In the genomic region with DNA sequence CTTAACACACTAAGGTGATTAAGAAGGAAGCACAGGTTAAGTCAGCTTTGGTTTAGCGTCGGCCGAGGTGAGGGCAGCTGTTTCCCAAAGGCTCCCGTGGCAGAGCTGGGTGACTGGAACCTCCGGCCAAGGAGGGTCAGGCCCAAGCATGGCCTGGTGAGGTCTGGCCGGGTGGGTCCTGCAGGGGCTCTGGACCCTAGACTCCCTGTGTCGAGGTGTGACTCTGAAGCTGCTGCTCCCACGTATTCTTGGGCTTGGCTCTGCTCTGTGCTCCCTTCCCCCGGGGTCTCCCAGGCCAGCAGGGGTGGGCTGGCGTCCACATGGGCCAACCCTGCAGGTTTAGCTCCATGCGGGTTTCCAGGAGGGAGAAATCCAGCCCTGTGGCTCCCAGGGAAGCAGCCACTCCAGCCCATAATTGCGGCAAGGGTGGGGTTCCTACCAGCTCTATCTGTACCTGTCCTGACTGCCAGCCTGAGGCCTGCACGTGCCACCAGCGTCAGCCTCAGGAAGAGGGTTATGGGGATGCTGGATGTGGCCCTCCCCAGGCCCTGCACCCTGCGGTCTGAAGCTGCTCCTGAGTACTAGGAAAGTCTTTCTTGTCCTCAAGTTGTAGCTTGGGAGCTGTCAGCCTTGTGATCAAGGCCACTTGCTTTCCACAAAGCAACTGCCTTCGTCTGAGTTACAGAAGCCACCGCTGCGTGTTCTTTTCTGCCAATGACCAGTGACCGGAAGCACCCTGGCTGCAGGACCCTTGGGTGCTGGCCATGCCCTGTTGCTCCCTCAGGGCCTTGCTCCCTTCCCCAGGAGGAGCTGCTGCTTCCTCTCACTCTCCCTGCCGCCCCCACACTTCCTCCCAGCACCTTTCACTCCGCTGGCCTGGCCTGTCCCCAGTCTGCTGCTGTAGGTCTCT, we compare ENCODE assay signal across 1 cellular context.
A peak's percentile ranks its signal among the peaks of the same experiment; 100 is the strongest.
TF ChIP-seq lines count a peak whose summit lies in the region.

No MANE protein-coding gene starts in this region.

TF ChIP-seq in GM12878, 131 proteins besides CTCF, POLR2A, EP300 and RAD21 (continued from another document and continues in another):
- TF ChIP-seq, protein P1, sequence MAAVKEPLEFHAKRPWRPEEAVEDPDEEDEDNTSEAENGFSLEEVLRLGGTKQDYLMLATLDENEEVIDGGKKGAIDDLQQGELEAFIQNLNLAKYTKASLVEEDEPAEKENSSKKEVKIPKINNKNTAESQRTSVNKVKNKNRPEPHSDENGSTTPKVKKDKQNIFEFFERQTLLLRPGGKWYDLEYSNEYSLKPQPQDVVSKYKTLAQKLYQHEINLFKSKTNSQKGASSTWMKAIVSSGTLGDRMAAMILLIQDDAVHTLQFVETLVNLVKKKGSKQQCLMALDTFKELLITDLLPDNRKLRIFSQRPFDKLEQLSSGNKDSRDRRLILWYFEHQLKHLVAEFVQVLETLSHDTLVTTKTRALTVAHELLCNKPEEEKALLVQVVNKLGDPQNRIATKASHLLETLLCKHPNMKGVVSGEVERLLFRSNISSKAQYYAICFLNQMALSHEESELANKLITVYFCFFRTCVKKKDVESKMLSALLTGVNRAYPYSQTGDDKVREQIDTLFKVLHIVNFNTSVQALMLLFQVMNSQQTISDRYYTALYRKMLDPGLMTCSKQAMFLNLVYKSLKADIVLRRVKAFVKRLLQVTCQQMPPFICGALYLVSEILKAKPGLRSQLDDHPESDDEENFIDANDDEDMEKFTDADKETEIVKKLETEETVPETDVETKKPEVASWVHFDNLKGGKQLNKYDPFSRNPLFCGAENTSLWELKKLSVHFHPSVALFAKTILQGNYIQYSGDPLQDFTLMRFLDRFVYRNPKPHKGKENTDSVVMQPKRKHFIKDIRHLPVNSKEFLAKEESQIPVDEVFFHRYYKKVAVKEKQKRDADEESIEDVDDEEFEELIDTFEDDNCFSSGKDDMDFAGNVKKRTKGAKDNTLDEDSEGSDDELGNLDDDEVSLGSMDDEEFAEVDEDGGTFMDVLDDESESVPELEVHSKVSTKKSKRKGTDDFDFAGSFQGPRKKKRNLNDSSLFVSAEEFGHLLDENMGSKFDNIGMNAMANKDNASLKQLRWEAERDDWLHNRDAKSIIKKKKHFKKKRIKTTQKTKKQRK (IDR thresholded peaks at IDR 0.05; ENCODE audit: low read depth, low read length): no peak
- TF ChIP-seq SMC3 (IDR thresholded peaks at IDR 0.05; ENCODE audit: borderline replicate concordance, low read length): no peak
- 0 out of 2 replicates have a peak, but pooled peaks have one; percentile 11 for TF ChIP-seq CHD2 (IDR thresholded peaks at IDR 0.05; ENCODE audit: borderline replicate concordance, low read depth, low read length)
- TF ChIP-seq POU2F2 (IDR thresholded peaks at IDR 0.05; ENCODE audit: borderline replicate concordance, low read depth, low read length): peak; percentile 27; the same call in 1 of the 3 replicates
- no peak for TF ChIP-seq SMARCA5 (IDR thresholded peaks at IDR 0.05)
- no peak for TF ChIP-seq NFYA (IDR thresholded peaks at IDR 0.05; ENCODE audit: borderline replicate concordance, low read depth, low read length)
- TF ChIP-seq TAF1 (IDR thresholded peaks at IDR 0.05; ENCODE audit: borderline replicate concordance, low read depth, low read length): no peak
- no peak for TF ChIP-seq WRNIP1 (IDR thresholded peaks at IDR 0.05; ENCODE audit: borderline replicate concordance, low read depth, low read length)
- TF ChIP-seq, protein P2, sequence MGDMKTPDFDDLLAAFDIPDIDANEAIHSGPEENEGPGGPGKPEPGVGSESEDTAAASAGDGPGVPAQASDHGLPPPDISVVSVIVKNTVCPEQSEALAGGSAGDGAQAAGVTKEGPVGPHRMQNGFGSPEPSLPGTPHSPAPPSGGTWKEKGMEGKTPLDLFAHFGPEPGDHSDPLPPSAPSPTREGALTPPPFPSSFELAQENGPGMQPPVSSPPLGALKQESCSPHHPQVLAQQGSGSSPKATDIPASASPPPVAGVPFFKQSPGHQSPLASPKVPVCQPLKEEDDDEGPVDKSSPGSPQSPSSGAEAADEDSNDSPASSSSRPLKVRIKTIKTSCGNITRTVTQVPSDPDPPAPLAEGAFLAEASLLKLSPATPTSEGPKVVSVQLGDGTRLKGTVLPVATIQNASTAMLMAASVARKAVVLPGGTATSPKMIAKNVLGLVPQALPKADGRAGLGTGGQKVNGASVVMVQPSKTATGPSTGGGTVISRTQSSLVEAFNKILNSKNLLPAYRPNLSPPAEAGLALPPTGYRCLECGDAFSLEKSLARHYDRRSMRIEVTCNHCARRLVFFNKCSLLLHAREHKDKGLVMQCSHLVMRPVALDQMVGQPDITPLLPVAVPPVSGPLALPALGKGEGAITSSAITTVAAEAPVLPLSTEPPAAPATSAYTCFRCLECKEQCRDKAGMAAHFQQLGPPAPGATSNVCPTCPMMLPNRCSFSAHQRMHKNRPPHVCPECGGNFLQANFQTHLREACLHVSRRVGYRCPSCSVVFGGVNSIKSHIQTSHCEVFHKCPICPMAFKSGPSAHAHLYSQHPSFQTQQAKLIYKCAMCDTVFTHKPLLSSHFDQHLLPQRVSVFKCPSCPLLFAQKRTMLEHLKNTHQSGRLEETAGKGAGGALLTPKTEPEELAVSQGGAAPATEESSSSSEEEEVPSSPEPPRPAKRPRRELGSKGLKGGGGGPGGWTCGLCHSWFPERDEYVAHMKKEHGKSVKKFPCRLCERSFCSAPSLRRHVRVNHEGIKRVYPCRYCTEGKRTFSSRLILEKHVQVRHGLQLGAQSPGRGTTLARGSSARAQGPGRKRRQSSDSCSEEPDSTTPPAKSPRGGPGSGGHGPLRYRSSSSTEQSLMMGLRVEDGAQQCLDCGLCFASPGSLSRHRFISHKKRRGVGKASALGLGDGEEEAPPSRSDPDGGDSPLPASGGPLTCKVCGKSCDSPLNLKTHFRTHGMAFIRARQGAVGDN (IDR thresholded peaks at IDR 0.05): peak; percentile 97
- no peak for TF ChIP-seq FOXK2 (IDR thresholded peaks at IDR 0.05)
- no peak for TF ChIP-seq CBX5 (IDR thresholded peaks at IDR 0.05; ENCODE audit: low read depth)
- no peak for TF ChIP-seq MEF2A (IDR thresholded peaks at IDR 0.05; ENCODE audit: insufficient read depth, low read depth, low read length)
- TF ChIP-seq SMAD1 (IDR thresholded peaks at IDR 0.05; ENCODE audit: low read depth, partially characterized antibody): peak; percentile 39
- TF ChIP-seq, protein P3, sequence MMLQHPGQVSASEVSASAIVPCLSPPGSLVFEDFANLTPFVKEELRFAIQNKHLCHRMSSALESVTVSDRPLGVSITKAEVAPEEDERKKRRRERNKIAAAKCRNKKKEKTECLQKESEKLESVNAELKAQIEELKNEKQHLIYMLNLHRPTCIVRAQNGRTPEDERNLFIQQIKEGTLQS (IDR thresholded peaks at IDR 0.05; ENCODE audit: borderline replicate concordance, extremely low read depth, low read depth, low read length): no peak
- no peak for TF ChIP-seq MXI1 (IDR thresholded peaks at IDR 0.05; ENCODE audit: low read depth, low read length)
- TF ChIP-seq TCF7 (IDR thresholded peaks at IDR 0.05; ENCODE audit: borderline replicate concordance): no peak
- TF ChIP-seq RBBP5 (conservative IDR thresholded peaks at IDR 0.05): no peak
- TF ChIP-seq, protein P4, sequence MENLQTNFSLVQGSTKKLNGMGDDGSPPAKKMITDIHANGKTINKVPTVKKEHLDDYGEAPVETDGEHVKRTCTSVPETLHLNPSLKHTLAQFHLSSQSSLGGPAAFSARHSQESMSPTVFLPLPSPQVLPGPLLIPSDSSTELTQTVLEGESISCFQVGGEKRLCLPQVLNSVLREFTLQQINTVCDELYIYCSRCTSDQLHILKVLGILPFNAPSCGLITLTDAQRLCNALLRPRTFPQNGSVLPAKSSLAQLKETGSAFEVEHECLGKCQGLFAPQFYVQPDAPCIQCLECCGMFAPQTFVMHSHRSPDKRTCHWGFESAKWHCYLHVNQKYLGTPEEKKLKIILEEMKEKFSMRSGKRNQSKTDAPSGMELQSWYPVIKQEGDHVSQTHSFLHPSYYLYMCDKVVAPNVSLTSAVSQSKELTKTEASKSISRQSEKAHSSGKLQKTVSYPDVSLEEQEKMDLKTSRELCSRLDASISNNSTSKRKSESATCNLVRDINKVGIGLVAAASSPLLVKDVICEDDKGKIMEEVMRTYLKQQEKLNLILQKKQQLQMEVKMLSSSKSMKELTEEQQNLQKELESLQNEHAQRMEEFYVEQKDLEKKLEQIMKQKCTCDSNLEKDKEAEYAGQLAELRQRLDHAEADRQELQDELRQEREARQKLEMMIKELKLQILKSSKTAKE (IDR thresholded peaks at IDR 0.05; ENCODE audit: low read depth, poor library complexity, severe bottlenecking): no peak
- no peak for TF ChIP-seq ZSCAN29 (IDR thresholded peaks at IDR 0.05)
- TF ChIP-seq STAT3 (IDR thresholded peaks at IDR 0.05; ENCODE audit: low read depth, low read length): no peak
- TF ChIP-seq POLR2AphosphoS5 (IDR thresholded peaks at IDR 0.05; ENCODE audit: low read length): peak; percentile 85
- TF ChIP-seq ATF7 (IDR thresholded peaks at IDR 0.05; ENCODE audit: low read depth): no peak
- TF ChIP-seq TCF3 (IDR thresholded peaks at IDR 0.05; ENCODE audit: borderline replicate concordance, insufficient read depth, low read depth, low read length): no peak
- TF ChIP-seq, protein P5, sequence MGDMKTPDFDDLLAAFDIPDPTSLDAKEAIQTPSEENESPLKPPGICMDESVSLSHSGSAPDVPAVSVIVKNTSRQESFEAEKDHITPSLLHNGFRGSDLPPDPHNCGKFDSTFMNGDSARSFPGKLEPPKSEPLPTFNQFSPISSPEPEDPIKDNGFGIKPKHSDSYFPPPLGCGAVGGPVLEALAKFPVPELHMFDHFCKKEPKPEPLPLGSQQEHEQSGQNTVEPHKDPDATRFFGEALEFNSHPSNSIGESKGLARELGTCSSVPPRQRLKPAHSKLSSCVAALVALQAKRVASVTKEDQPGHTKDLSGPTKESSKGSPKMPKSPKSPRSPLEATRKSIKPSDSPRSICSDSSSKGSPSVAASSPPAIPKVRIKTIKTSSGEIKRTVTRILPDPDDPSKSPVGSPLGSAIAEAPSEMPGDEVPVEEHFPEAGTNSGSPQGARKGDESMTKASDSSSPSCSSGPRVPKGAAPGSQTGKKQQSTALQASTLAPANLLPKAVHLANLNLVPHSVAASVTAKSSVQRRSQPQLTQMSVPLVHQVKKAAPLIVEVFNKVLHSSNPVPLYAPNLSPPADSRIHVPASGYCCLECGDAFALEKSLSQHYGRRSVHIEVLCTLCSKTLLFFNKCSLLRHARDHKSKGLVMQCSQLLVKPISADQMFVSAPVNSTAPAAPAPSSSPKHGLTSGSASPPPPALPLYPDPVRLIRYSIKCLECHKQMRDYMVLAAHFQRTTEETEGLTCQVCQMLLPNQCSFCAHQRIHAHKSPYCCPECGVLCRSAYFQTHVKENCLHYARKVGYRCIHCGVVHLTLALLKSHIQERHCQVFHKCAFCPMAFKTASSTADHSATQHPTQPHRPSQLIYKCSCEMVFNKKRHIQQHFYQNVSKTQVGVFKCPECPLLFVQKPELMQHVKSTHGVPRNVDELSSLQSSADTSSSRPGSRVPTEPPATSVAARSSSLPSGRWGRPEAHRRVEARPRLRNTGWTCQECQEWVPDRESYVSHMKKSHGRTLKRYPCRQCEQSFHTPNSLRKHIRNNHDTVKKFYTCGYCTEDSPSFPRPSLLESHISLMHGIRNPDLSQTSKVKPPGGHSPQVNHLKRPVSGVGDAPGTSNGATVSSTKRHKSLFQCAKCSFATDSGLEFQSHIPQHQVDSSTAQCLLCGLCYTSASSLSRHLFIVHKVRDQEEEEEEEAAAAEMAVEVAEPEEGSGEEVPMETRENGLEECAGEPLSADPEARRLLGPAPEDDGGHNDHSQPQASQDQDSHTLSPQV (IDR thresholded peaks at IDR 0.05): no peak
- TF ChIP-seq, protein P6, sequence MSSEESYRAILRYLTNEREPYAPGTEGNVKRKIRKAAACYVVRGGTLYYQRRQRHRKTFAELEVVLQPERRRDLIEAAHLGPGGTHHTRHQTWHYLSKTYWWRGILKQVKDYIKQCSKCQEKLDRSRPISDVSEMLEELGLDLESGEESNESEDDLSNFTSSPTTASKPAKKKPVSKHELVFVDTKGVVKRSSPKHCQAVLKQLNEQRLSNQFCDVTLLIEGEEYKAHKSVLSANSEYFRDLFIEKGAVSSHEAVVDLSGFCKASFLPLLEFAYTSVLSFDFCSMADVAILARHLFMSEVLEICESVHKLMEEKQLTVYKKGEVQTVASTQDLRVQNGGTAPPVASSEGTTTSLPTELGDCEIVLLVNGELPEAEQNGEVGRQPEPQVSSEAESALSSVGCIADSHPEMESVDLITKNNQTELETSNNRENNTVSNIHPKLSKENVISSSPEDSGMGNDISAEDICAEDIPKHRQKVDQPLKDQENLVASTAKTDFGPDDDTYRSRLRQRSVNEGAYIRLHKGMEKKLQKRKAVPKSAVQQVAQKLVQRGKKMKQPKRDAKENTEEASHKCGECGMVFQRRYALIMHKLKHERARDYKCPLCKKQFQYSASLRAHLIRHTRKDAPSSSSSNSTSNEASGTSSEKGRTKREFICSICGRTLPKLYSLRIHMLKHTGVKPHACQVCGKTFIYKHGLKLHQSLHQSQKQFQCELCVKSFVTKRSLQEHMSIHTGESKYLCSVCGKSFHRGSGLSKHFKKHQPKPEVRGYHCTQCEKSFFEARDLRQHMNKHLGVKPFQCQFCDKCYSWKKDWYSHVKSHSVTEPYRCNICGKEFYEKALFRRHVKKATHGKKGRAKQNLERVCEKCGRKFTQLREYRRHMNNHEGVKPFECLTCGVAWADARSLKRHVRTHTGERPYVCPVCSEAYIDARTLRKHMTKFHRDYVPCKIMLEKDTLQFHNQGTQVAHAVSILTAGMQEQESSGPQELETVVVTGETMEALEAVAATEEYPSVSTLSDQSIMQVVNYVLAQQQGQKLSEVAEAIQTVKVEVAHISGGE (CRISPR knock-in tag; IDR thresholded peaks at IDR 0.05): no peak
- peak; percentile 19 to 91; a peak in 2 of 4 replicates for TF ChIP-seq BHLHE40 (IDR thresholded peaks at IDR 0.05; ENCODE audit: borderline replicate concordance in 1 of 2, low read depth in 2 of 2, low read length in 1 of 2)
- TF ChIP-seq MEF2B (IDR thresholded peaks at IDR 0.05; ENCODE audit: partially characterized antibody, poor library complexity, severe bottlenecking): peak; percentile 89
- no peak for TF ChIP-seq YBX1 (IDR thresholded peaks at IDR 0.05)
- TF ChIP-seq KAT2A (conservative IDR thresholded peaks at IDR 0.05; ENCODE audit: control insufficient read depth, low read depth, low read length): no peak
- no peak for TF ChIP-seq BRCA1 (IDR thresholded peaks at IDR 0.05; ENCODE audit: low read depth, low read length)
- TF ChIP-seq CEBPB (IDR thresholded peaks at IDR 0.05; ENCODE audit: borderline replicate concordance in 1 of 2, low read depth in 2 of 2, low read length in 2 of 2): no peak
- TF ChIP-seq, protein P7, sequence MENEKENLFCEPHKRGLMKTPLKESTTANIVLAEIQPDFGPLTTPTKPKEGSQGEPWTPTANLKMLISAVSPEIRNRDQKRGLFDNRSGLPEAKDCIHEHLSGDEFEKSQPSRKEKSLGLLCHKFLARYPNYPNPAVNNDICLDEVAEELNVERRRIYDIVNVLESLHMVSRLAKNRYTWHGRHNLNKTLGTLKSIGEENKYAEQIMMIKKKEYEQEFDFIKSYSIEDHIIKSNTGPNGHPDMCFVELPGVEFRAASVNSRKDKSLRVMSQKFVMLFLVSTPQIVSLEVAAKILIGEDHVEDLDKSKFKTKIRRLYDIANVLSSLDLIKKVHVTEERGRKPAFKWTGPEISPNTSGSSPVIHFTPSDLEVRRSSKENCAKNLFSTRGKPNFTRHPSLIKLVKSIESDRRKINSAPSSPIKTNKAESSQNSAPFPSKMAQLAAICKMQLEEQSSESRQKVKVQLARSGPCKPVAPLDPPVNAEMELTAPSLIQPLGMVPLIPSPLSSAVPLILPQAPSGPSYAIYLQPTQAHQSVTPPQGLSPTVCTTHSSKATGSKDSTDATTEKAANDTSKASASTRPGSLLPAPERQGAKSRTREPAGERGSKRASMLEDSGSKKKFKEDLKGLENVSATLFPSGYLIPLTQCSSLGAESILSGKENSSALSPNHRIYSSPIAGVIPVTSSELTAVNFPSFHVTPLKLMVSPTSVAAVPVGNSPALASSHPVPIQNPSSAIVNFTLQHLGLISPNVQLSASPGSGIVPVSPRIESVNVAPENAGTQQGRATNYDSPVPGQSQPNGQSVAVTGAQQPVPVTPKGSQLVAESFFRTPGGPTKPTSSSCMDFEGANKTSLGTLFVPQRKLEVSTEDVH (IDR thresholded peaks at IDR 0.05; ENCODE audit: low read depth, partially characterized antibody): no peak
- no peak for TF ChIP-seq STAT1 (conservative IDR thresholded peaks at IDR 0.05)
- no peak for TF ChIP-seq KDM1A (IDR thresholded peaks at IDR 0.05; ENCODE audit: borderline replicate concordance)
